In genomic region chr16:87778830-87779579, GRCh38 we compare ENCODE assay signal across 8 cellular contexts. TPM values are rescaled to one million over a fixed set of nuclear protein-coding genes. Genes with fewer than 3 reads are reported as not detected.
DNase-seq lines count a peak whose midpoint lies in the region; FAIRE-seq and TF ChIP-seq lines count a peak whose summit lies in the region.

No MANE protein-coding gene starts in this region.

- H3K4me1 ChIP-seq in HAP-1 (peaks cover 13% of the 10 kb centered on the region), MM.1S (ENCODE audit: low read length) (peaks cover 21% of the 10 kb centered on the region), SJCRH30 (peaks cover 7% of the 10 kb centered on the region), testis (peaks cover 11% of the 10 kb centered on the region)

- peak; percentile 89 for DNase-seq in G401 (ENCODE audit: low spot score)
- DNase-seq in HAP-1 (ENCODE audit: low spot score in 2 of 2) = peak; percentile 86 to 96
- peak; percentile 77 for DNase-seq in MM.1S
- peak; percentile 93 for DNase-seq in SJCRH30
- DNase-seq in activated gamma-delta T cell treated with anti-CD3 and anti-CD28 coated beads, Interleukin-2, amount 50 U/mL, for 16 hours (ENCODE audit: low read depth) = peak; percentile 92
- DNase-seq in frontal cortex (ENCODE audit: low spot score in 2 of 2) = peak; percentile 65 to 84
- DNase-seq in nucleus accumbens (lab: John Stamatoyannopoulos, UW) = peak in 55 of 56 donors; percentile 14 to 92 (median 76)
- peak; percentile 90 for DNase-seq in testis

- H3K9me3 ChIP-seq in HAP-1 (no peaks in the 10 kb centered on the region), MM.1S (replicated peaks; ENCODE audit: insufficient read depth, low read length) (no peaks in the 10 kb centered on the region), SJCRH30 (replicated peaks) (no peaks in the 10 kb centered on the region), testis (no peaks in the 10 kb centered on the region)

- H3K9ac ChIP-seq in MM.1S (ENCODE audit: low read length) = peak overlapping the region; percentile 72

- no peaks in the 10 kb centered on the region for H4K20me1 ChIP-seq in MM.1S (ENCODE audit: insufficient read depth, low read length)

- FAIRE-seq in frontal cortex (lab: Jason Lieb, UNC) = no peak

- in situ Hi-C loops in G401 (cut with HindIII; ENCODE audit: low sequenced_read_pairs) (no loop called here), HAP-1 (cut with MboI; ENCODE audit: low sequenced_read_pairs) (loop anchor here (5.0 kb wide), 1 partner anchor 88 kb away; the partner anchor contains the start of gene SLC7A5)

- H3K4me3 ChIP-seq in HAP-1 (peak overlapping the region; percentile 10), MM.1S (ENCODE audit: low read length) (peak overlapping the region; percentile 28), SJCRH30 (no peak overlapping the region), testis (no peak overlapping the region)

- H2AFZ ChIP-seq in MM.1S (ENCODE audit: low read length) = no peak overlapping the region

- no peaks in the 10 kb centered on the region for H3K36me3 ChIP-seq in HAP-1 (replicated peaks)
- H3K36me3 ChIP-seq in MM.1S (replicated peaks; ENCODE audit: insufficient read depth, low read length) = no peaks in the 10 kb centered on the region
- H3K36me3 ChIP-seq in SJCRH30 = no peaks in the 10 kb centered on the region
- H3K36me3 ChIP-seq in testis (ENCODE audit: low read depth, missing control alignments) = no peaks in the 10 kb centered on the region

- intact Hi-C loops in testis (cut with DNase I; ENCODE audit: low total_unique reads) = no loop called here

- H3K79me2 ChIP-seq in MM.1S (ENCODE audit: low read length) = no peaks in the 10 kb centered on the region

- peak overlapping the region; percentile 73 for H3K4me2 ChIP-seq in MM.1S (ENCODE audit: low read depth, low read length)

- peaks cover 26% of the 10 kb centered on the region for H3F3A ChIP-seq in MM.1S (ENCODE audit: insufficient read depth, low read length)

- no peaks in the 10 kb centered on the region for H3K9me2 ChIP-seq in MM.1S (replicated peaks; ENCODE audit: insufficient read depth, low read length)

- no peak for TF ChIP-seq POLR2A in testis (IDR thresholded peaks at IDR 0.05)

- H3K27ac ChIP-seq in MM.1S (ENCODE audit: low read length) (peak overlapping the region; percentile 76), SJCRH30 (peak overlapping the region; percentile 45), testis (no peak overlapping the region)

- TF ChIP-seq CTCF in MM.1S (IDR thresholded peaks at IDR 0.05; ENCODE audit: low read length) (peak; percentile 58), testis (IDR thresholded peaks at IDR 0.05) (peak; percentile 95 to 98 (median 97))

- 40 to 55% methylated on average over 13 to 41 of the region's 41 CpGs for WGBS in testis, 2 donors

- no peaks in the 10 kb centered on the region for H3K27me3 ChIP-seq in HAP-1 (ENCODE audit: low read depth)
- no peaks in the 10 kb centered on the region for H3K27me3 ChIP-seq in MM.1S (replicated peaks; ENCODE audit: insufficient read depth, low read length)
- H3K27me3 ChIP-seq in SJCRH30 = no peaks in the 10 kb centered on the region
- no peaks in the 10 kb centered on the region for H3K27me3 ChIP-seq in testis

RNA-seq across cellular contexts. Expression of gene KLHDC4, which starts 13.2 kb away (rescaled TPM):
- total RNA-seq in G401 (2014; rRNA removed; shearing (Covaris generic)) = 41.2 and 42.5 TPM in 2 replicates
- 19.2 and 25.9 TPM in 2 replicates for total RNA-seq in SJCRH30 (2014; rRNA removed; shearing (Covaris generic))
- 19.2 TPM for total RNA-seq in frontal cortex
- total RNA-seq in testis = 100 to 1,000 TPM in 1 of 2 donors, 10 to 100 TPM in 1; 79.2 to 130 TPM
- polyA plus RNA-seq in testis (ENCODE audit: insufficient read depth, low read depth, low replicate concordance) = 60.6 TPM

Comparison
In these comparisons a context has a peak if more than half of its experiments do, and no peak if none do; other contexts are left out.
1. H3K4me3 ChIP-seq: peak in HAP-1 (single experiment) and MM.1S (single experiment); none in SJCRH30 (single experiment) and testis (0 of 2).
2. H3K27ac ChIP-seq: peak in MM.1S (single experiment) and SJCRH30 (single experiment); none in testis (0 of 2).
3. Peak in every context shown above with its lines, with median percentiles within 50 percentile points of each other: DNase-seq.